In genomic region chr4:56744030-56744429, GRCh38 we compare ENCODE assay signal across 22 cellular contexts.
A peak's percentile ranks its signal among the peaks of the same experiment; 100 is the strongest.
DNase-seq lines count a peak whose midpoint lies in the region; ATAC-seq, FAIRE-seq and TF ChIP-seq lines count a peak whose summit lies in the region.
"Had no signal": no experiment of that assay in that cellular context is flagged by ENCODE, and none has a peak within 500 bp of the region (broad histone marks: within the 10 kb centered on the region; RNA-seq: fewer than 3 reads in every experiment).

No MANE protein-coding gene starts in this region.

- DNase-seq in DMS53 (lab: John Stamatoyannopoulos, UW) (peak; percentile 49), DMS53 treated with DMSO at 0.1 percent for 48 hours (lab: John Stamatoyannopoulos, UW; ENCODE audit: unreplicated experiment) (no peak), WERI-Rb-1 (no peak), mucosa of descending colon (no peak), amniotic stem cell (lab: John Stamatoyannopoulos, UW) (no peak), tibial nerve (ENCODE audit: low spot score in 2 of 2) (no peak), frontal cortex (ENCODE audit: low spot score in 2 of 2) (no peak)
- DNase-seq: 8988T; AML-193; C1 segment of cervical spinal cord; DMS79 treated with DMSO at 0.1 percent for 48 hours; H7; HFFc6; MV-4-11; NCI-H2029 treated with DMSO at 0.1 percent for 48 hours; NCI-H345; NCI-H774; NK-92 treated with Interleukin-12 subunit alpha and Interleukin-12 subunit beta, amount 100 ng/mL, for 24 hours; SJCRH30 had no signal

- no peak for TF ChIP-seq EP300 in tibial nerve (IDR thresholded peaks at IDR 0.05)

- no peak for TF ChIP-seq CTCF in HEK293 (tag by site-specific recombination; IDR thresholded peaks at IDR 0.05)
- TF ChIP-seq CTCF in WERI-Rb-1 (IDR thresholded peaks at IDR 0.05; ENCODE audit: low read depth, low read length) = no peak
- no peak for TF ChIP-seq CTCF in mucosa of descending colon (IDR thresholded peaks at IDR 0.05)
- TF ChIP-seq CTCF in tibial nerve (IDR thresholded peaks at IDR 0.05) = no peak

- WGBS in tibial nerve, 2 donors = 85 to 86% methylated on average over 1 of the region's 1 CpG

- H3K27me3 ChIP-seq in WERI-Rb-1 (ENCODE audit: insufficient read depth, low read depth, severe bottlenecking) (no peaks in the 10 kb centered on the region), tibial nerve (no peaks in the 10 kb centered on the region)
- H3K27me3 ChIP-seq: SJCRH30 had no signal

- H3K4me3 ChIP-seq in HEK293 (ENCODE audit: low read depth, low read length) (no peak overlapping the region), WERI-Rb-1 (ENCODE audit: low read depth, low read length) (no peak overlapping the region), mucosa of descending colon (no peak overlapping the region), tibial nerve (no peak overlapping the region)
- H3K4me3 ChIP-seq: SJCRH30 had no signal

- 0 out of 2 replicates have a peak overlapping the region, but pooled peaks have one; percentile 29 for H3K27ac ChIP-seq in HEK293 (ENCODE audit: extremely low read depth, low read depth, low read length)
- H3K27ac ChIP-seq in WERI-Rb-1 = 0 out of 2 replicates have a peak overlapping the region, but pooled peaks have one; percentile 13
- H3K27ac ChIP-seq in tibial nerve = no peak overlapping the region
- H3K27ac ChIP-seq: KMS-11, SJCRH30 had no signal

- peaks cover 3% of the 10 kb centered on the region; the same call in 1 of the 2 replicates for H3K4me1 ChIP-seq in HEK293 (ENCODE audit: control insufficient read depth, insufficient read depth, low read length)
- H3K4me1 ChIP-seq in mucosa of descending colon (ENCODE audit: low read depth) = peaks cover 15% of the 10 kb centered on the region
- H3K4me1 ChIP-seq in tibial nerve = no peaks in the 10 kb centered on the region
- H3K4me1 ChIP-seq: SJCRH30 had no signal

- intact Hi-C loops in mucosa of descending colon (cut with DNase I, micrococcal nuclease) = no loop called here

- ATAC-seq in mucosa of descending colon = peak; percentile 10

- no peak for TF ChIP-seq POLR2A in tibial nerve (IDR thresholded peaks at IDR 0.05)

- FAIRE-seq in frontal cortex (lab: Jason Lieb, UNC) = no peak
- FAIRE-seq: RCC 7860 had no signal

- POLR2A ChIA-PET in HEK293 (lab: Yijun Ruan, JAX) = interaction anchor here (0.7 to 1.1 kb wide), 2 partner anchors 11 to 13 kb away, joined by 3 read pairs; no protein-coding TSS in a partner anchor

- CTCF ChIA-PET in HEK293 (lab: Yijun Ruan, JAX) = interaction anchor here (0.6 to 1.3 kb wide), 3 partner anchors 17 to 209 kb away, joined by 3 to 4 read pairs (median 4); no protein-coding TSS in a partner anchor

- H3K9me3 ChIP-seq in HEK293 (ENCODE audit: control insufficient read depth, insufficient read depth, low read depth, low read length) (no peaks in the 10 kb centered on the region), WERI-Rb-1 (ENCODE audit: severe bottlenecking) (peaks cover 16% of the 10 kb centered on the region), mucosa of descending colon (no peaks in the 10 kb centered on the region), tibial nerve (peaks cover 0 to 5% (median 0%) of the 10 kb centered on the region in 4 donors)
- H3K9me3 ChIP-seq: SJCRH30 had no signal

- H3K36me3 ChIP-seq in HEK293 (ENCODE audit: control insufficient read depth in 2 of 2, insufficient read depth in 1 of 2, low read length in 2 of 2) (no peaks in the 10 kb centered on the region), WERI-Rb-1 (no peaks in the 10 kb centered on the region), mucosa of descending colon (ENCODE audit: low read depth) (no peaks in the 10 kb centered on the region), tibial nerve (no peaks in the 10 kb centered on the region)
- H3K36me3 ChIP-seq: SJCRH30 had no signal

TF ChIP-seq in HEK293, 187 proteins besides CTCF, POLR2A, EP300 and RAD21:
- TF ChIP-seq ZBTB1 (tag by site-specific recombination; IDR thresholded peaks at IDR 0.05) = no peak
- 0 out of 2 replicates have a peak, but pooled peaks have one; percentile 23 for TF ChIP-seq TCF7L2 (IDR thresholded peaks at IDR 0.05; ENCODE audit: borderline replicate concordance, low read depth, low read length)
- TF ChIP-seq, protein P1, sequence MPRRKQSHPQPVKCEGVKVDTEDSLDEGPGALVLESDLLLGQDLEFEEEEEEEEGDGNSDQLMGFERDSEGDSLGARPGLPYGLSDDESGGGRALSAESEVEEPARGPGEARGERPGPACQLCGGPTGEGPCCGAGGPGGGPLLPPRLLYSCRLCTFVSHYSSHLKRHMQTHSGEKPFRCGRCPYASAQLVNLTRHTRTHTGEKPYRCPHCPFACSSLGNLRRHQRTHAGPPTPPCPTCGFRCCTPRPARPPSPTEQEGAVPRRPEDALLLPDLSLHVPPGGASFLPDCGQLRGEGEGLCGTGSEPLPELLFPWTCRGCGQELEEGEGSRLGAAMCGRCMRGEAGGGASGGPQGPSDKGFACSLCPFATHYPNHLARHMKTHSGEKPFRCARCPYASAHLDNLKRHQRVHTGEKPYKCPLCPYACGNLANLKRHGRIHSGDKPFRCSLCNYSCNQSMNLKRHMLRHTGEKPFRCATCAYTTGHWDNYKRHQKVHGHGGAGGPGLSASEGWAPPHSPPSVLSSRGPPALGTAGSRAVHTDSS (tag by site-specific recombination; IDR thresholded peaks at IDR 0.05) = no peak
- 0 out of 2 replicates have a peak, but pooled peaks have one; percentile 1 for TF ChIP-seq ZNF18 (tag by site-specific recombination; IDR thresholded peaks at IDR 0.05)
- no peak for TF ChIP-seq ZNF146 (tag by site-specific recombination; IDR thresholded peaks at IDR 0.05)
TF ChIP-seq in HEK293: peak in this region for 2.

Comparison
In these comparisons a context has a peak if more than half of its experiments do, and no peak if none do; other contexts are left out.
1. H3K27ac ChIP-seq: peak in HEK293 (single experiment) and WERI-Rb-1 (single experiment); none in tibial nerve (0 of 4).